ENCODE assay signal across 11 cellular contexts in genomic region chr3:29936054-29936453, GRCh38.
A peak's percentile ranks its signal among the peaks of the same experiment; 100 is the strongest.
DNase-seq lines count a peak whose midpoint lies in the region; ATAC-seq and TF ChIP-seq lines count a peak whose summit lies in the region.
"Had no signal": no experiment of that assay in that cellular context is flagged by ENCODE, and none has a peak within 500 bp of the region (broad histone marks: within the 10 kb centered on the region; RNA-seq: fewer than 3 reads in every experiment).

No MANE protein-coding gene starts in this region.

- H3K4me3 ChIP-seq in thyroid gland (replicated peaks in 1 of 3) = no peak overlapping the region

- H3K9me3 ChIP-seq in thyroid gland = no peaks in the 10 kb centered on the region

- POLR2A ChIA-PET in HEK293T (lab: Yijun Ruan, JAX) = no interaction called here

- CTCF ChIA-PET in HEK293T (lab: Yijun Ruan, JAX) = no interaction called here

- TF ChIP-seq POLR2A in thyroid gland (IDR thresholded peaks at IDR 0.05) = no peak

- H3K36me3 ChIP-seq in thyroid gland = no peaks in the 10 kb centered on the region
- H3K36me3 ChIP-seq: brain microvascular endothelial cell had no signal

- intact Hi-C loops in thyroid gland (cut with DNase I) = no loop called here

- H3K27me3 ChIP-seq in thyroid gland = no peaks in the 10 kb centered on the region
- H3K27me3 ChIP-seq: brain microvascular endothelial cell had no signal

- H3K27ac ChIP-seq in substantia nigra (ENCODE audit: low read depth, low read length, poor library complexity, severe bottlenecking) (no peak overlapping the region), thyroid gland (no peak overlapping the region)
- H3K27ac ChIP-seq: brain microvascular endothelial cell had no signal

- 91 to 94% methylated on average over 3 of the region's 3 CpGs for WGBS in thyroid gland, 2 donors

- peaks cover 0 to 4% of the 10 kb centered on the region in 2 donors for H3K4me1 ChIP-seq in thyroid gland

- peak; percentile 91 for ATAC-seq in GM21786 (IDR thresholded peaks at IDR 0.05; ENCODE audit: unreplicated experiment)
- peak; percentile 91 for ATAC-seq in HG03378 (IDR thresholded peaks at IDR 0.05; ENCODE audit: unreplicated experiment)
- ATAC-seq: natural killer cell treated with Interleukin-12 subunit alpha and Interleukin-12 subunit beta and Interleukin-15 and Interleukin-18, amount 100 ng/mL, for 72 hours had no signal

- no peak for TF ChIP-seq CTCF in thyroid gland (IDR thresholded peaks at IDR 0.05)

- peak; percentile 18 for DNase-seq in stimulated activated CD4-positive, alpha-beta T cell treated with anti-CD3 and anti-CD28 coated beads, Interleukin-15, amount 100 ng/mL, for 24 hours
- no peak for DNase-seq in stimulated activated CD4-positive, alpha-beta T cell treated with anti-CD3 and anti-CD28 coated beads, Interleukin-2, amount 100 ng/mL, for 48 hours
- DNase-seq in substantia nigra (lab: John Stamatoyannopoulos, UW) (no peak), thyroid gland (no peak), HEK293T (ENCODE audit: extremely low spot score) (no peak), DMS79 treated with DMSO at 0.1 percent for 48 hours (lab: John Stamatoyannopoulos, UW) (no peak)
- DNase-seq: brain microvascular endothelial cell, NCI-H1048 had no signal

TF ChIP-seq in HEK293T, 16 proteins besides CTCF, POLR2A, EP300 and RAD21:
- TF ChIP-seq NFRKB (IDR thresholded peaks at IDR 0.05) (no peak), FOXK2 (IDR thresholded peaks at IDR 0.05) (no peak), ARNT (IDR thresholded peaks at IDR 0.05) (no peak), LEF1 (IDR thresholded peaks at IDR 0.05; ENCODE audit: borderline replicate concordance) (no peak), ZNF384 (IDR thresholded peaks at IDR 0.05) (no peak), BHLHE40 (IDR thresholded peaks at IDR 0.05; ENCODE audit: borderline replicate concordance) (no peak), HDGF (IDR thresholded peaks at IDR 0.05; ENCODE audit: borderline replicate concordance) (no peak), CTBP1 (IDR thresholded peaks at IDR 0.05; ENCODE audit: borderline replicate concordance) (no peak), SUZ12 (IDR thresholded peaks at IDR 0.05) (no peak), PKNOX1 (IDR thresholded peaks at IDR 0.05) (no peak), FOXM1 (IDR thresholded peaks at IDR 0.05; ENCODE audit: borderline replicate concordance) (no peak), ELF4 (IDR thresholded peaks at IDR 0.05) (no peak), FOXA1 (IDR thresholded peaks at IDR 0.05) (no peak)
